Comparison of ENCODE assay signal across 8 cellular contexts in the genomic region with DNA sequence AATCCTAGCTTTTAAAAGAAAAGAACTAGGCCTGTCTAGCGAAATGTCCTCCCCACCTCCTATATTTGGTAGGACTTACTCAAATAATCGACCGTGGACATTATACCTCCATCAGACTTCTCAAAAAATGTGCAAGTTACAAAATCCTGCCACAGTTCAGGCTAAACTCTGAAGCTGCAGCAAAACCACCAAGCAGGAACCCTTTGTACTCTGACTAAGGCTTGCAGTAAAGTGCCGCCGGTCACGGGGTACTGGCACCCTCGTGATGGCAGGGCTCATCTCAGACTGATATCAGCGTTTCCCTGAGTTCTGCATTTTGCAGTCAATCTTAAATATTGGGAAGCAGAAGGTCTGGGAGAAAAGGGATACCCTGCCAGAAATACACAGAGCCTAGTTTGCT. TPM values are rescaled to one million over a fixed set of nuclear protein-coding genes. Genes with fewer than 3 reads are reported as not detected.
A peak's percentile ranks its signal among the peaks of the same experiment; 100 is the strongest.
DNase-seq lines count a peak whose midpoint lies in the region; ATAC-seq, FAIRE-seq and TF ChIP-seq lines count a peak whose summit lies in the region.

No MANE protein-coding gene starts in this region.

- FAIRE-seq in GM19239 (lab: Jason Lieb, UNC), result no peak

- H3K36me3 ChIP-seq in gastroesophageal sphincter (peaks cover 0 to 44% of the 10 kb centered on the region in 2 donors), psoas muscle (ENCODE audit: insufficient read depth in 1 of 2, low read depth in 1 of 2) (peaks cover 9 to 43% of the 10 kb centered on the region in 2 donors)

- ATAC-seq in activated CD8-positive, alpha-beta memory T cell treated with anti-CD3 and anti-CD28 coated beads, Interleukin-2, amount 10 ng/mL, durations not matched to agents 7 days and 5 days, result peak; percentile 70
- peak; percentile 61 for ATAC-seq in gastroesophageal sphincter
- peak; percentile 80 to 91 (median 84) for ATAC-seq in psoas muscle
- no peak for ATAC-seq in GM21390 (IDR thresholded peaks at IDR 0.05; ENCODE audit: unreplicated experiment)

- CTCF ChIA-PET in activated CD8-positive, alpha-beta memory T cell treated with anti-CD3 and anti-CD28 coated beads, Interleukin-2, amount 10 ng/mL, durations not matched to agents 7 days and 5 days (lab: Charles Lee), result interaction anchor here (0.8 to 1.4 kb wide), 4 partner anchors 22 to 577 kb away, joined by 3 to 4 read pairs (median 4); no protein-coding TSS in a partner anchor

- H3K4me1 ChIP-seq in gastroesophageal sphincter (peaks cover 0 to 8% (median 0%) of the 10 kb centered on the region in 3 donors), psoas muscle (peaks cover 21% of the 10 kb centered on the region)

- no peaks in the 10 kb centered on the region for H3K27me3 Mint-ChIP-seq in activated CD8-positive, alpha-beta memory T cell treated with anti-CD3 and anti-CD28 coated beads, Interleukin-2, amount 10 ng/mL, durations not matched to agents 7 days and 5 days

- H3K27me3 ChIP-seq in gastroesophageal sphincter (no peaks in the 10 kb centered on the region), psoas muscle (ENCODE audit: insufficient read depth in 3 of 3, low read length in 2 of 3) (no peaks in the 10 kb centered on the region)

- H3K36me3 Mint-ChIP-seq in activated CD8-positive, alpha-beta memory T cell treated with anti-CD3 and anti-CD28 coated beads, Interleukin-2, amount 10 ng/mL, durations not matched to agents 7 days and 5 days, result peaks cover 24% of the 10 kb centered on the region

- H3K9me3 ChIP-seq in gastroesophageal sphincter, result no peaks in the 10 kb centered on the region
- no peaks in the 10 kb centered on the region for H3K9me3 ChIP-seq in psoas muscle

- intact Hi-C loops in psoas muscle (cut with DNase I), result no loop called here

- 63 to 74% methylated on average over 5 to 8 of the region's 8 CpGs for WGBS in gastroesophageal sphincter (ENCODE audit: low coverage in 1 of 2), 2 donors
- 39 to 69% (median 56%) methylated on average over 8 of the region's 8 CpGs for WGBS in psoas muscle, 3 donors

- H3K4me3 Mint-ChIP-seq in activated CD8-positive, alpha-beta memory T cell treated with anti-CD3 and anti-CD28 coated beads, Interleukin-2, amount 10 ng/mL, durations not matched to agents 7 days and 5 days, result peak overlapping the region; percentile 38

- no peak overlapping the region for H3K27ac Mint-ChIP-seq in activated CD8-positive, alpha-beta memory T cell treated with anti-CD3 and anti-CD28 coated beads, Interleukin-2, amount 10 ng/mL, durations not matched to agents 7 days and 5 days

- no peaks in the 10 kb centered on the region for H3K9me3 Mint-ChIP-seq in activated CD8-positive, alpha-beta memory T cell treated with anti-CD3 and anti-CD28 coated beads, Interleukin-2, amount 10 ng/mL, durations not matched to agents 7 days and 5 days (ENCODE audit: low read depth)

- TF ChIP-seq CTCF in gastroesophageal sphincter (IDR thresholded peaks at IDR 0.05), result no peak
- TF ChIP-seq CTCF in psoas muscle (IDR thresholded peaks at IDR 0.05), result no peak

- TF ChIP-seq POLR2A in gastroesophageal sphincter (IDR thresholded peaks at IDR 0.05), result no peak

- H3K27ac ChIP-seq in gastroesophageal sphincter, result peak overlapping the region in 1 of 4 donors; percentile 37
- peak overlapping the region; percentile 61 for H3K27ac ChIP-seq in psoas muscle

- peak overlapping the region in 1 of 2 donors; percentile 11 for H3K4me3 ChIP-seq in gastroesophageal sphincter
- peak overlapping the region; percentile 53 for H3K4me3 ChIP-seq in psoas muscle

- DNase-seq in KG1 (lab: John Stamatoyannopoulos, UW) (peak; percentile 42), psoas muscle (peak; percentile 66 to 85), NCI-H226 (no peak), GM19239 (ENCODE audit: insufficient read length, low spot score) (no peak), NCI-H1092 (lab: John Stamatoyannopoulos, UW) (no peak)
- peak; percentile 54 for DNase-seq in activated CD8-positive, alpha-beta memory T cell treated with anti-CD3 and anti-CD28 coated beads, Interleukin-2, amount 10 ng/mL, durations not matched to agents 7 days and 5 days

- no peak for TF ChIP-seq EP300 in gastroesophageal sphincter (IDR thresholded peaks at IDR 0.05)

- H3K4me1 Mint-ChIP-seq in activated CD8-positive, alpha-beta memory T cell treated with anti-CD3 and anti-CD28 coated beads, Interleukin-2, amount 10 ng/mL, durations not matched to agents 7 days and 5 days, result peaks cover 16% of the 10 kb centered on the region

RNA-seq across cellular contexts. Expression of gene SLC11A2, which starts 17.1 kb away (rescaled TPM):
- 10 to 100 TPM; 38.2 to 42.3 TPM for total RNA-seq in activated CD8-positive, alpha-beta memory T cell treated with anti-CD3 and anti-CD28 coated beads, Interleukin-2, amount 10 ng/mL, durations not matched to agents 7 days and 5 days
- total RNA-seq in gastroesophageal sphincter (10 to 100 TPM; 24.9 to 47.1 (median 32.4) TPM), psoas muscle (10 to 100 TPM; 15.7 to 55.3 (median 36.6) TPM)
- polyA plus RNA-seq in psoas muscle, result 10 to 100 TPM; 18.8 to 40.2 (median 26.1) TPM

RNA-seq across cellular contexts. Expression of gene LETMD1, which starts 39.1 kb away (rescaled TPM):
- total RNA-seq in activated CD8-positive, alpha-beta memory T cell treated with anti-CD3 and anti-CD28 coated beads, Interleukin-2, amount 10 ng/mL, durations not matched to agents 7 days and 5 days, result 10 to 100 TPM; 76.7 to 80.8 TPM
- 10 to 100 TPM; 30.2 to 49.7 (median 42.6) TPM for total RNA-seq in gastroesophageal sphincter
- 10 to 100 TPM; 22.2 to 29.5 (median 28.3) TPM for total RNA-seq in psoas muscle
- polyA plus RNA-seq in psoas muscle, result 10 to 100 TPM; 17.4 to 41.5 (median 24.9) TPM

RNA-seq across cellular contexts. Expression of gene HIGD1C, which starts 56.7 kb away (rescaled TPM):
- total RNA-seq in activated CD8-positive, alpha-beta memory T cell treated with anti-CD3 and anti-CD28 coated beads, Interleukin-2, amount 10 ng/mL, durations not matched to agents 7 days and 5 days, result not detected
- total RNA-seq in gastroesophageal sphincter (not detected), psoas muscle (not detected)
- polyA plus RNA-seq in psoas muscle, result not detected

Comparison
In these comparisons a context has a peak if more than half of its experiments do, and no peak if none do; other contexts are left out.
1. DNase-seq: peak in KG1 (single experiment), activated CD8-positive, alpha-beta memory T cell treated with anti-CD3 and anti-CD28 coated beads, Interleukin-2, amount 10 ng/mL, durations not matched to agents 7 days and 5 days (single experiment) and psoas muscle (2 of 2); none in NCI-H226 (single experiment), GM19239 (single experiment) and NCI-H1092 (single experiment).